22 cellular contexts compared by ENCODE assay signal in the genomic region with DNA sequence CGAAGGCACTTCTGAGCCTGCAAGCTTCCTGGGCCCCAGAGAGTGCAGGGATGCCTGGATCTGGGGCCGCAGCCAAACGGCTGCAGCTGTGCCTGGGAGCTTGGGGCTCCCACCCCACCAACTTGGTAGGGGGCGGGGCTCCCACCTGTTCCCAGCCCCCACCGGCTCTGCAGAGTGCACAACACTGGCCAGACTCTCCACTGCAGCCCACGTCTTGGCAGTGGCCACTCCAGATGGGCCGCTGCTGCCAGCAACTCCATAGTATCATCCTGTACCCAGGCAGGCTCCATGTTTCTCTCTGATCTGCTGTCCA.
"Had no signal": no experiment of that assay in that cellular context is flagged by ENCODE, and none has a peak within 500 bp of the region (broad histone marks: within the 10 kb centered on the region; RNA-seq: fewer than 3 reads in every experiment).

No MANE protein-coding gene starts in this region.

- H3K4me1 ChIP-seq: foreskin keratinocyte, parathyroid adenoma, prostate gland had no signal

- H3K36me3 ChIP-seq: prostate gland, right lobe of liver, stomach, thoracic aorta, transverse colon had no signal

- H3K4me3 Mint-ChIP-seq: endodermal cell; naive thymus-derived CD8-positive, alpha-beta T cell; stimulated activated naive B cell treated with anti-CD40 and anti-IgM and Interleukin-4, amounts not matched to agents 10 μg/mL and 1 μg/mL and 100 μg/mL, for 72 hours had no signal

- H3K4me3 ChIP-seq: coronary artery, hepatocyte, prostate gland, right lobe of liver, spleen, stomach, thoracic aorta, transverse colon had no signal

- H3K27ac ChIP-seq: coronary artery, foreskin keratinocyte, hepatocyte, parathyroid adenoma, prostate gland, right lobe of liver, stomach, thoracic aorta, transverse colon had no signal

- H3K27me3 ChIP-seq: right lobe of liver had no signal

- H3K9ac ChIP-seq: parathyroid adenoma had no signal

- H3K9me3 Mint-ChIP-seq: endodermal cell had no signal

- DNase-seq: effector CD4-positive, alpha-beta T cell; erythroblast; foreskin keratinocyte; mammary epithelial cell; nucleus accumbens; spleen; stimulated activated CD4-positive, alpha-beta T cell treated with anti-CD3 and anti-CD28 coated beads, Interleukin-15, amount 100 ng/mL, for 24 hours; stimulated activated CD4-positive, alpha-beta T cell treated with anti-CD3 and anti-CD28 coated beads, Interleukin-1b, Interleukin-23, amount 100 ng/mL, for 48 hours; stimulated activated CD4-positive, alpha-beta T cell treated with anti-CD3 and anti-CD28 coated beads, Interleukin-4, amount 100 ng/mL, for 24 hours; stimulated activated naive B cell treated with anti-CD40 and anti-IgM and Interleukin-4, amounts not matched to agents 10 μg/mL and 1 μg/mL and 100 μg/mL, for 72 hours; stomach; substantia nigra; transverse colon had no signal

- H3K27ac Mint-ChIP-seq: endodermal cell; naive thymus-derived CD8-positive, alpha-beta T cell; stimulated activated naive B cell treated with anti-CD40 and anti-IgM and Interleukin-4, amounts not matched to agents 10 μg/mL and 1 μg/mL and 100 μg/mL, for 72 hours had no signal

- H3K4me2 ChIP-seq: hepatocyte had no signal

- H2AFZ ChIP-seq: hepatocyte, parathyroid adenoma had no signal

- H3K36me3 Mint-ChIP-seq: naive thymus-derived CD8-positive, alpha-beta T cell; stimulated activated naive B cell treated with anti-CD40 and anti-IgM and Interleukin-4, amounts not matched to agents 10 μg/mL and 1 μg/mL and 100 μg/mL, for 72 hours had no signal

- H3K79me2 ChIP-seq: hepatocyte, parathyroid adenoma had no signal

- FAIRE-seq: endothelial cell of umbilical vein had no signal

- ATAC-seq: foreskin keratinocyte; naive thymus-derived CD8-positive, alpha-beta T cell; right lobe of liver; stimulated activated naive B cell treated with anti-CD40 and anti-IgM and Interleukin-4, amounts not matched to agents 10 μg/mL and 1 μg/mL and 100 μg/mL, for 72 hours had no signal

- H3K9me3 ChIP-seq: prostate gland, right lobe of liver, stomach, thoracic aorta, transverse colon had no signal
